In the genomic region with DNA sequence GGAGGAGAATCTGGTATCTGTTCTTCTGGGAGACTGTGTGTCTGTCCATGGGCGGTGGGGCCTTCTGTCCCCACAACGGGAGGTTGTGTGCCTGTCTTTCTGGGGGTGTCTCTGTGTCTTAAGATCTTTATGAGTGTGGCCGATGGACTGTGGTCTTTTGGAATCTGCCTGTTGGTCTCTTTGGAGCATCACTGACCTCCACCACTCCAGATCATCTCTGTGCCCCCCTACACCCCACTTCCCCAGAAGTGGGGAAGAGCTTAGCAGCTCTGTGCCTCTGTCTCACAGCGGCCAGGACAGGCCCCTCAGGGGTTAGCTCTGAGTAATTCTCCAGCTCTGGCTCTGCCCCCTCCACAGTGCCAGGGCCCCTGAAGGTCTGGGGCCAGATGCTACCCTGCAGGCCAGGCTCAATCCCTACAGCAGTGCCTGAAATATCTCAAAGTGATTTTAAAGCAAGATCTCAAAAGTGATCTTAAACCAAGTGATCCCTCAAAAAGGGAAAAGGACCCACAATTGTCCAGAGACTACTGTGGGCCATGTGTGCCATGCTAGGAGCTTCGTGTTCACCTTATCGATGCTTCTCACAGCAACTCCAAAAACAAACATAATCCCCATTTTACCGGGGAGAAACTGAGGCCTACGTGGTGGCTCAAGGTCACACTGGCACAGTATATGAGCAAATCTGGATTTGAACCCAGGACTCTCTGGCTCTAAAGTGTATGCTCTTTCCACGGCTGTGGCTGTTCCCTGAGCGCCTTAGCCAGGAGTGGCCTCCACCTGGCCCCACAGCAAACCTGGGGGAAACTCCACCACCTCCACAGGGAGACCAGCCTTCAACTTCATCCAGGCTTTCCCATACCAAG, we compare ENCODE assay signal across 1 cellular context.
TF ChIP-seq lines count a peak whose summit lies in the region.

No MANE protein-coding gene starts in this region.

TF ChIP-seq in GM12891, 5 proteins besides CTCF, POLR2A, EP300 and RAD21:
- TF ChIP-seq SPI1 (IDR thresholded peaks at IDR 0.05; ENCODE audit: low read depth, low read length), result no peak
- no peak for TF ChIP-seq POLR2AphosphoS5 (IDR thresholded peaks at IDR 0.05; ENCODE audit: low read depth, low read length)
- TF ChIP-seq POU2F2 (IDR thresholded peaks at IDR 0.05; ENCODE audit: low read depth, low read length), result no peak
- no peak for TF ChIP-seq PAX5 (IDR thresholded peaks at IDR 0.05; ENCODE audit: insufficient read depth, low read length, severe bottlenecking)
- no peak for TF ChIP-seq TAF1 (IDR thresholded peaks at IDR 0.05; ENCODE audit: low read depth, low read length)
